13 cellular contexts compared by ENCODE assay signal in genomic region chr19:17874423-17875135, GRCh38. TPM values are rescaled to one million over a fixed set of nuclear protein-coding genes. Genes with fewer than 3 reads are reported as not detected.
DNase-seq lines count a peak whose midpoint lies in the region; ATAC-seq lines count a peak whose summit lies in the region.
"Had no signal": no experiment of that assay in that cellular context is flagged by ENCODE, and none has a peak within 500 bp of the region (broad histone marks: within the 10 kb centered on the region; RNA-seq: fewer than 3 reads in every experiment).

No MANE protein-coding gene starts in this region.

- H3K9me3 Mint-ChIP-seq in stimulated activated naive CD8-positive, alpha-beta T cell treated with anti-CD3 and anti-CD28 coated beads, Interleukin-15, Interleukin-2, amounts not matched to agents 100 ng/mL and 50 ng/mL, for 24 hours: no peaks in the 10 kb centered on the region
- no peaks in the 10 kb centered on the region for H3K9me3 Mint-ChIP-seq in activated CD4-positive, alpha-beta memory T cell treated with anti-CD3 and anti-CD28 coated beads for 36 hours

- H3K4me1 Mint-ChIP-seq in stimulated activated naive CD8-positive, alpha-beta T cell treated with anti-CD3 and anti-CD28 coated beads, Interleukin-15, Interleukin-2, amounts not matched to agents 100 ng/mL and 50 ng/mL, for 24 hours (ENCODE audit: low read depth): peaks cover 8% of the 10 kb centered on the region
- H3K4me1 Mint-ChIP-seq in activated CD4-positive, alpha-beta memory T cell treated with anti-CD3 and anti-CD28 coated beads for 36 hours (ENCODE audit: low read depth): peaks cover 17% of the 10 kb centered on the region

- POLR2A ChIA-PET in activated CD4-positive, alpha-beta memory T cell treated with anti-CD3 and anti-CD28 coated beads for 36 hours (lab: Charles Lee): no interaction called here

- intact Hi-C loops in activated CD4-positive, alpha-beta memory T cell treated with anti-CD3 and anti-CD28 coated beads for 36 hours (cut with micrococcal nuclease): no loop called here

- peaks cover 3% of the 10 kb centered on the region for H3K27me3 Mint-ChIP-seq in stimulated activated naive CD8-positive, alpha-beta T cell treated with anti-CD3 and anti-CD28 coated beads, Interleukin-15, Interleukin-2, amounts not matched to agents 100 ng/mL and 50 ng/mL, for 24 hours
- H3K27me3 Mint-ChIP-seq in activated CD4-positive, alpha-beta memory T cell treated with anti-CD3 and anti-CD28 coated beads for 36 hours: no peaks in the 10 kb centered on the region

- H3K36me3 Mint-ChIP-seq in stimulated activated naive CD8-positive, alpha-beta T cell treated with anti-CD3 and anti-CD28 coated beads, Interleukin-15, Interleukin-2, amounts not matched to agents 100 ng/mL and 50 ng/mL, for 24 hours (ENCODE audit: low read depth): no peaks in the 10 kb centered on the region
- no peaks in the 10 kb centered on the region for H3K36me3 Mint-ChIP-seq in activated CD4-positive, alpha-beta memory T cell treated with anti-CD3 and anti-CD28 coated beads for 36 hours

- H3K9me3 ChIP-seq in iPS-18c (ENCODE audit: control insufficient read depth, insufficient read depth, low read length): no peaks in the 10 kb centered on the region
- H3K9me3 ChIP-seq: upper lobe of right lung had no signal

- no peak for DNase-seq in stimulated activated naive CD8-positive, alpha-beta T cell treated with anti-CD3 and anti-CD28 coated beads, Interleukin-15, Interleukin-2, amounts not matched to agents 100 U/mL and 50 U/mL, for 24 hours
- DNase-seq in activated CD4-positive, alpha-beta memory T cell treated with anti-CD3 and anti-CD28 coated beads for 36 hours: no peak
- DNase-seq in stimulated activated CD4-positive, alpha-beta T cell treated with anti-CD3 and anti-CD28 coated beads, Interleukin-2, amount 100 ng/mL, for 24 hours: no peak
- DNase-seq: IMR-90, NCI-H1092 had no signal

- CTCF ChIA-PET in activated CD4-positive, alpha-beta memory T cell treated with anti-CD3 and anti-CD28 coated beads for 36 hours (lab: Charles Lee): interaction anchor here (1.0 kb wide), 1 partner anchor 58 kb away, joined by 4 read pairs; the partner anchor contains the start of gene CCDC124

- no peak overlapping the region for H3K27ac Mint-ChIP-seq in stimulated activated naive CD8-positive, alpha-beta T cell treated with anti-CD3 and anti-CD28 coated beads, Interleukin-15, Interleukin-2, amounts not matched to agents 100 ng/mL and 50 ng/mL, for 24 hours
- no peak overlapping the region for H3K27ac Mint-ChIP-seq in activated CD4-positive, alpha-beta memory T cell treated with anti-CD3 and anti-CD28 coated beads for 36 hours

- H3K4me3 ChIP-seq in iPS-18c (ENCODE audit: insufficient read depth, low read depth, low read length): peak overlapping the region; percentile 62

- no peak for ATAC-seq in stimulated activated naive CD8-positive, alpha-beta T cell treated with anti-CD3 and anti-CD28 coated beads, Interleukin-15, Interleukin-2, amounts not matched to agents 100 U/mL and 50 U/mL, for 24 hours
- ATAC-seq in HG03135 (IDR thresholded peaks at IDR 0.05; ENCODE audit: unreplicated experiment): no peak
- ATAC-seq in GM19324 (IDR thresholded peaks at IDR 0.05; ENCODE audit: low FRiP score, unreplicated experiment): no peak

- peak overlapping the region; percentile 23 for H3K4me3 Mint-ChIP-seq in stimulated activated naive CD8-positive, alpha-beta T cell treated with anti-CD3 and anti-CD28 coated beads, Interleukin-15, Interleukin-2, amounts not matched to agents 100 ng/mL and 50 ng/mL, for 24 hours
- H3K4me3 Mint-ChIP-seq in activated CD4-positive, alpha-beta memory T cell treated with anti-CD3 and anti-CD28 coated beads for 36 hours: peak overlapping the region; percentile 81

RNA-seq across cellular contexts. Expression of gene SLC5A5, which starts 2.8 kb away (rescaled TPM):
- total RNA-seq in activated CD4-positive, alpha-beta memory T cell treated with anti-CD3 and anti-CD28 coated beads for 36 hours: 1 to 10 TPM in 1 of 2 experiments, under 1 TPM in 1; 0.87 to 1.0 TPM
- total RNA-seq: Daoy, IMR-90, myocyte, upper lobe of right lung had no signal

RNA-seq across cellular contexts. Expression of gene RPL18A, which starts 14.9 kb away (rescaled TPM):
- 1,000 to 10,000 TPM; 3,104 to 3,138 TPM for total RNA-seq in activated CD4-positive, alpha-beta memory T cell treated with anti-CD3 and anti-CD28 coated beads for 36 hours

RNA-seq across cellular contexts. Expression of gene JAK3, which starts 26.8 kb away (rescaled TPM):
- 100 to 1,000 TPM; 200 to 217 TPM for total RNA-seq in activated CD4-positive, alpha-beta memory T cell treated with anti-CD3 and anti-CD28 coated beads for 36 hours
- total RNA-seq: myocyte had no signal

RNA-seq across cellular contexts. Expression of gene INSL3, which starts 53.3 kb away (rescaled TPM):
- total RNA-seq in activated CD4-positive, alpha-beta memory T cell treated with anti-CD3 and anti-CD28 coated beads for 36 hours: 1 to 10 TPM; 6.8 to 8.3 TPM
- total RNA-seq: Daoy, frontal cortex, IMR-90, myocyte, upper lobe of right lung had no signal

RNA-seq across cellular contexts. Expression of gene CCDC124, which starts 58.2 kb away (rescaled TPM):
- 100 to 1,000 TPM; 101 to 105 TPM for total RNA-seq in activated CD4-positive, alpha-beta memory T cell treated with anti-CD3 and anti-CD28 coated beads for 36 hours
